11 cellular contexts compared by ENCODE assay signal in the genomic region with DNA sequence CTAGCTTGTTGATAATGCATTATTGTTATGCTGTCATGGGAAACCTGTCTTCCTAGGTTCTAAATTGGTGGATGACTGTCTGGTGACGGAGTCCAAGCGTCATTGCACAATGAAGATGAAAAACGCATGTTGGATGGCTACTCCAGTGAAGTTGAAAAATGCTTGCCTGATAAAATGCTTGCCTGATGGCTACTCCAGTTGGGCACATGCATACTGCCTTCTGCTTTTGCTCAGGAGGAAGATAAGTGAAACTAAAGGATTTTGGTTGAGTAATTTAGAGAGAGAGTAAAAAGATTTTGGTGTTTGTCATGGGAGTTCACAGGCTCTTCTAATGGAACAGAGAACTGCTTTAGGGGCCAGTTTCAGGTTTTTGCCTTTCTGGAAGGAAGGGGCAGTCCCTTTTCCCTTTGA.
DNase-seq lines count a peak whose midpoint lies in the region; ATAC-seq and FAIRE-seq lines count a peak whose summit lies in the region.
"Had no signal": no experiment of that assay in that cellular context is flagged by ENCODE, and none has a peak within 500 bp of the region (broad histone marks: within the 10 kb centered on the region; RNA-seq: fewer than 3 reads in every experiment).

No MANE protein-coding gene starts in this region.

- H3K36me3 Mint-ChIP-seq in activated T-cell treated with anti-CD3 and anti-CD28 coated beads, Interleukin-2, amount 50 U/mL, for 72 hours (ENCODE audit: insufficient read depth in 2 of 2), result peaks cover 0 to 1% of the 10 kb centered on the region in 2 donors
- H3K36me3 Mint-ChIP-seq in stimulated activated memory B cell treated with anti-CD40 and anti-IgM and Interleukin-4, amounts not matched to agents 10 μg/mL and 1 μg/mL and 100 μg/mL, for 72 hours, result no peaks in the 10 kb centered on the region

- H3K4me1 Mint-ChIP-seq in activated T-cell treated with anti-CD3 and anti-CD28 coated beads, Interleukin-2, amount 50 U/mL, for 72 hours (ENCODE audit: low read depth), result peaks cover 88% of the 10 kb centered on the region
- H3K4me1 Mint-ChIP-seq in stimulated activated memory B cell treated with anti-CD40 and anti-IgM and Interleukin-4, amounts not matched to agents 10 μg/mL and 1 μg/mL and 100 μg/mL, for 72 hours, result no peaks in the 10 kb centered on the region

- DNase-seq in activated T-cell treated with anti-CD3 and anti-CD28 coated beads, Interleukin-2, amount 50 U/mL, for 72 hours, result peak in 1 of 2 donors; percentile 17
- DNase-seq in activated T-cell treated with anti-CD3 and anti-CD28 coated beads for 4 hours, result no peak
- peak; percentile 59 for DNase-seq in RCC 7860 (ENCODE audit: low spot score)
- peak; percentile 48 for DNase-seq in fibroblast of peridontal ligament (ENCODE audit: extremely low read depth)
- no peak for DNase-seq in NCI-H345 treated with DMSO at 0.1 percent for 48 hours (lab: John Stamatoyannopoulos, UW; ENCODE audit: unreplicated experiment)
- DNase-seq in G401 (ENCODE audit: low spot score), result no peak
- DNase-seq: central memory CD4-positive, alpha-beta T cell; hypothalamus; WERI-Rb-1 had no signal

- FAIRE-seq in RCC 7860 (lab: Jason Lieb, UNC), result no peak

- no peaks in the 10 kb centered on the region for H3K9me3 Mint-ChIP-seq in activated T-cell treated with anti-CD3 and anti-CD28 coated beads, Interleukin-2, amount 50 U/mL, for 72 hours
- no peaks in the 10 kb centered on the region for H3K9me3 Mint-ChIP-seq in stimulated activated memory B cell treated with anti-CD40 and anti-IgM and Interleukin-4, amounts not matched to agents 10 μg/mL and 1 μg/mL and 100 μg/mL, for 72 hours

- in situ Hi-C loops in G401 (cut with HindIII; ENCODE audit: low sequenced_read_pairs), result no loop called here

- H3K4me3 Mint-ChIP-seq in activated T-cell treated with anti-CD3 and anti-CD28 coated beads, Interleukin-2, amount 50 U/mL, for 72 hours, result peak overlapping the region; percentile 7 to 24
- H3K4me3 Mint-ChIP-seq in stimulated activated memory B cell treated with anti-CD40 and anti-IgM and Interleukin-4, amounts not matched to agents 10 μg/mL and 1 μg/mL and 100 μg/mL, for 72 hours, result no peak overlapping the region

- no peaks in the 10 kb centered on the region for H3K27me3 Mint-ChIP-seq in activated T-cell treated with anti-CD3 and anti-CD28 coated beads, Interleukin-2, amount 50 U/mL, for 72 hours (ENCODE audit: low read depth)
- no peaks in the 10 kb centered on the region for H3K27me3 Mint-ChIP-seq in stimulated activated memory B cell treated with anti-CD40 and anti-IgM and Interleukin-4, amounts not matched to agents 10 μg/mL and 1 μg/mL and 100 μg/mL, for 72 hours

- H3K27ac Mint-ChIP-seq in activated T-cell treated with anti-CD3 and anti-CD28 coated beads, Interleukin-2, amount 50 U/mL, for 72 hours, result no peak overlapping the region
- no peak overlapping the region for H3K27ac Mint-ChIP-seq in stimulated activated memory B cell treated with anti-CD40 and anti-IgM and Interleukin-4, amounts not matched to agents 10 μg/mL and 1 μg/mL and 100 μg/mL, for 72 hours

- peak; percentile 57 to 61 for ATAC-seq in activated T-cell treated with anti-CD3 and anti-CD28 coated beads, Interleukin-2, amount 50 U/mL, for 72 hours (replicated peaks in 1 of 2)
- peak; percentile 56 for ATAC-seq in stimulated activated memory B cell treated with anti-CD40 and anti-IgM and Interleukin-4, amounts not matched to agents 10 μg/mL and 1 μg/mL and 100 μg/mL, for 72 hours
- ATAC-seq in HG03039 (IDR thresholded peaks at IDR 0.05; ENCODE audit: unreplicated experiment), result no peak

Comparison
In these comparisons a context has a peak if more than half of its experiments do, and no peak if none do; other contexts are left out.
1. DNase-seq: peak in RCC 7860 (single experiment) and fibroblast of peridontal ligament (single experiment); none in activated T-cell treated with anti-CD3 and anti-CD28 coated beads for 4 hours (single experiment), NCI-H345 treated with DMSO at 0.1 percent for 48 hours (single experiment) and G401 (single experiment).